Comparison of ENCODE assay signal across 11 cellular contexts in the genomic region with DNA sequence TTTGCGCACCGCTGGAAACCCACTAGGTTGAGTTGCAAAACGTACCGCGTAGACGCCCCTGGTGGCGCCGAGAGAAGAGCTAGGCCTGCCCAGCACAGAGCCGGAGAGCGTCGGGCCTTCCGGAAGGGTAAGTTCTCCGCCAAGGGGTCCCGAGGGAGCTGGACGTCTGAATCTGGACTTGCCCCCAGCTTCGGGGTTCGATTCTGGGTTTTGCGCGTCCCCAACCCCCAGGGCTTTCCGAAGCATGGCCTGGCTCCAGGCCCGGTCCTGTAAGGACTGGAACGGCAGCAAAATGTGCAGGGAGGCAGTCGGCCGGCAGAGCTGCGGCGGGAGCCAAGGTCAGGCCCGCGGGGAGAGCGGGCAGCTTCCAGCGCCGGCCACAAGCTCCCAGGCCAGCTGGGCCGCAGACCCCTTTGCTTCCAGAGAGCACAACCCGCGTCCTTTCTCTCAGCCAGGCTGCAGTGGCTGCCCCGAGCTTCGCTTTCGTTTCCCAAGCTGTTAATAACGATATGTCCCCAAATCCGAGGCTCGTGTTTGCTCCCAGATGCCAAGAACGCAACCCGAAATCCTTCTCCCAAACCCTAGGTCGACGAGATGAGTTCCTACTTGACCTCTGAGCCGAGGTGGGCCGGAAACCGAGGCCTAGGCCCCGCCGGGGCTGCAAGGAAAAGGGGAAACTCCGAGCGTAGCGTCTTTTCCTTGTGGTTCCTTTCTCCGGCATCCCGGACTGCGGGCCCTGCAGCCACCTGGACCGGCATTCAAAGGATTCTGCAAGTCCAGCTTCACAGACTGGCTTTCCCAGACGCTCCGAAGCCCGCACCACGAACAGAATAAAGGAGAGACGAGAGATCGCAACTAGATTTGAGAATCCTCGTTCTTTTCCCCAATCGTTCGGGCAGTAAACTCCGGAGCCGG. TPM values are rescaled to one million over a fixed set of nuclear protein-coding genes. Genes with fewer than 3 reads are reported as not detected.
A peak's percentile ranks its signal among the peaks of the same experiment; 100 is the strongest.
DNase-seq lines count a peak whose midpoint lies in the region; ATAC-seq and TF ChIP-seq lines count a peak whose summit lies in the region.
"Had no signal": no experiment of that assay in that cellular context is flagged by ENCODE, and none has a peak within 500 bp of the region (broad histone marks: within the 10 kb centered on the region; RNA-seq: fewer than 3 reads in every experiment).

No MANE protein-coding gene starts in this region.

- H3K9me3 ChIP-seq in body of pancreas = no peaks in the 10 kb centered on the region

- H3K36me3 ChIP-seq in body of pancreas (replicated peaks in 1 of 2; ENCODE audit: insufficient read depth in 1 of 2, low read depth in 2 of 2) = no peaks in the 10 kb centered on the region

- peaks cover 87 to 94% of the 10 kb centered on the region in 2 donors for H3K27me3 Mint-ChIP-seq in stimulated activated naive B cell treated with anti-CD40 and anti-IgM and Interleukin-4, amounts not matched to agents 10 μg/mL and 1 μg/mL and 100 μg/mL, for 72 hours

- DNase-seq in HFF-Myc (ENCODE audit: extremely low read depth, low read depth) (no peak), body of pancreas (peak in 2 of 4 donors; percentile 8 to 24), left lobe of liver (ENCODE audit: low spot score) (no peak), head of caudate nucleus (no peak), 8988T (no peak)
- no peak for DNase-seq in stimulated activated naive B cell treated with anti-CD40 and anti-IgM and Interleukin-4, amounts not matched to agents 10 μg/mL and 1 μg/mL and 100 μg/mL, for 72 hours
- DNase-seq: caudate nucleus, NCI-H1105 treated with DMSO at 0.1 percent for 48 hours, SW 1271 had no signal

- H3K27me3 ChIP-seq in body of pancreas = peaks cover 0 to 52% of the 10 kb centered on the region in 2 donors

- H3K9me3 Mint-ChIP-seq in stimulated activated naive B cell treated with anti-CD40 and anti-IgM and Interleukin-4, amounts not matched to agents 10 μg/mL and 1 μg/mL and 100 μg/mL, for 72 hours = no peaks in the 10 kb centered on the region

- H3K36me3 Mint-ChIP-seq in stimulated activated naive B cell treated with anti-CD40 and anti-IgM and Interleukin-4, amounts not matched to agents 10 μg/mL and 1 μg/mL and 100 μg/mL, for 72 hours = peaks cover 4 to 7% of the 10 kb centered on the region in 2 donors

- intact Hi-C loops in body of pancreas (cut with DNase I) (no loop called here), head of caudate nucleus (cut with DNase I) (loop anchor here (10.0 kb wide), 1 partner anchor 276 kb away; the partner anchor contains the start of gene TBX3)

- H3K4me1 ChIP-seq in body of pancreas = peaks cover 22% of the 10 kb centered on the region

- peak; percentile 30 for ATAC-seq in body of pancreas
- peak; percentile 70 for ATAC-seq in left lobe of liver
- no peak for ATAC-seq in stimulated activated naive B cell treated with anti-CD40 and anti-IgM and Interleukin-4, amounts not matched to agents 10 μg/mL and 1 μg/mL and 100 μg/mL, for 72 hours (replicated peaks)
- no peak for ATAC-seq in GM18520 (IDR thresholded peaks at IDR 0.05; ENCODE audit: unreplicated experiment)
- no peak for ATAC-seq in HG03469 (IDR thresholded peaks at IDR 0.05; ENCODE audit: unreplicated experiment)

- H3K4me1 Mint-ChIP-seq in stimulated activated naive B cell treated with anti-CD40 and anti-IgM and Interleukin-4, amounts not matched to agents 10 μg/mL and 1 μg/mL and 100 μg/mL, for 72 hours = peaks cover 8 to 36% of the 10 kb centered on the region in 2 donors

- WGBS in body of pancreas, 2 donors = 2 to 6% methylated on average over 38 to 67 of the region's 67 CpGs

- TF ChIP-seq CTCF in HFF-Myc (IDR thresholded peaks at IDR 0.05; ENCODE audit: low read depth, low read length, missing control alignments) (no peak), body of pancreas (IDR thresholded peaks at IDR 0.05) (no peak)

- H3K4me3 ChIP-seq in HFF-Myc (replicated peaks; ENCODE audit: low read depth, low read length) (peak overlapping the region; percentile 88), body of pancreas (no peak overlapping the region)

- no peak overlapping the region for H3K27ac ChIP-seq in body of pancreas

- TF ChIP-seq POLR2A in body of pancreas (IDR thresholded peaks at IDR 0.05) = no peak

- H3K4me3 Mint-ChIP-seq in stimulated activated naive B cell treated with anti-CD40 and anti-IgM and Interleukin-4, amounts not matched to agents 10 μg/mL and 1 μg/mL and 100 μg/mL, for 72 hours = peak overlapping the region; percentile 69 to 70

- peak overlapping the region; percentile 84 for H3K27ac Mint-ChIP-seq in stimulated activated naive B cell treated with anti-CD40 and anti-IgM and Interleukin-4, amounts not matched to agents 10 μg/mL and 1 μg/mL and 100 μg/mL, for 72 hours

RNA-seq across cellular contexts. Expression of gene TBX5, which starts 3.2 kb away (rescaled TPM):
- total RNA-seq in body of pancreas (not detected), left lobe of liver (not detected)

Comparison
In these comparisons a context has a peak if more than half of its experiments do, and no peak if none do; other contexts are left out.
1. ATAC-seq: peak in body of pancreas (single experiment) and left lobe of liver (single experiment); none in stimulated activated naive B cell treated with anti-CD40 and anti-IgM and Interleukin-4, amounts not matched to agents 10 μg/mL and 1 μg/mL and 100 μg/mL, for 72 hours (0 of 2), GM18520 (single experiment) and HG03469 (single experiment).